In the genomic region with DNA sequence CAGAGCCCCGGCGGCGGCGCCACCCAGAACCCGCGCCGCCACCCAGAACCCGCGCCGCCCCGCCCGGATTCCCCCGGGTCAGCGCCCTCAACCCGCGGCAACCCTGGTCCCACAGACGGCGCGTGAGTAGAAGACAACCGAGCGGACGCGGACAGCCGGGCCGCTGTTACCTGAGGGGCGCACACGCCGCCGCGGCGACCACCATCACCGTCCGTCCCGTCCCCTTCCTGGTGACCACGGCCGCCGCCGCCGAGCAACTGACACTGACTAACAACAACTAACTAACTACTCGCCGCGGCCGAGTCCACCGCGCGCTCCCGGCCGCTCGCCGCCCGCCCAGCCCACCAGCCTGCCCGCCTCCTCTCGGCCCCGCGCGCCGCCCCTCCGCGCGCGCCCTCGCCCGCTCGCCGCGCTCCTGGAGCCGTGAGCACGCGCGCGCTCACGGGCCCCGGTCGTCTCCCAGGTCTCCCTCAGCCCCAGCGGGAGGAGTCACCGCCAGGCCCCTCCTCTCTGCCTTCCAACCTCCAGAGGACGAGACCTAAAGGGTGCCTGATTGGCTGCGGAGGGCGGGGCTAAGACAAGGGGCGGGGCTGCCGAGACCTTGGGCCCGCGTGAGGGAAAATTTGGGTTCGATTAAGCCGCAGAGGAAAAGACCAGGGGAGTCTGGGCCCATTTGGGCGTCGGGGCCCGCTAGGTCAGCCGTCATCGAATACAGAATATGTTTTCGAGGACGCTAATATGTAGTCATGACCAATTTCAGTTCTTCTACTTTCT, we compare ENCODE assay signal across 8 cellular contexts. TPM values are rescaled to one million over a fixed set of nuclear protein-coding genes. Genes with fewer than 3 reads are reported as not detected.
DNase-seq lines count a peak whose midpoint lies in the region; ATAC-seq and TF ChIP-seq lines count a peak whose summit lies in the region.

A gene with protein sequence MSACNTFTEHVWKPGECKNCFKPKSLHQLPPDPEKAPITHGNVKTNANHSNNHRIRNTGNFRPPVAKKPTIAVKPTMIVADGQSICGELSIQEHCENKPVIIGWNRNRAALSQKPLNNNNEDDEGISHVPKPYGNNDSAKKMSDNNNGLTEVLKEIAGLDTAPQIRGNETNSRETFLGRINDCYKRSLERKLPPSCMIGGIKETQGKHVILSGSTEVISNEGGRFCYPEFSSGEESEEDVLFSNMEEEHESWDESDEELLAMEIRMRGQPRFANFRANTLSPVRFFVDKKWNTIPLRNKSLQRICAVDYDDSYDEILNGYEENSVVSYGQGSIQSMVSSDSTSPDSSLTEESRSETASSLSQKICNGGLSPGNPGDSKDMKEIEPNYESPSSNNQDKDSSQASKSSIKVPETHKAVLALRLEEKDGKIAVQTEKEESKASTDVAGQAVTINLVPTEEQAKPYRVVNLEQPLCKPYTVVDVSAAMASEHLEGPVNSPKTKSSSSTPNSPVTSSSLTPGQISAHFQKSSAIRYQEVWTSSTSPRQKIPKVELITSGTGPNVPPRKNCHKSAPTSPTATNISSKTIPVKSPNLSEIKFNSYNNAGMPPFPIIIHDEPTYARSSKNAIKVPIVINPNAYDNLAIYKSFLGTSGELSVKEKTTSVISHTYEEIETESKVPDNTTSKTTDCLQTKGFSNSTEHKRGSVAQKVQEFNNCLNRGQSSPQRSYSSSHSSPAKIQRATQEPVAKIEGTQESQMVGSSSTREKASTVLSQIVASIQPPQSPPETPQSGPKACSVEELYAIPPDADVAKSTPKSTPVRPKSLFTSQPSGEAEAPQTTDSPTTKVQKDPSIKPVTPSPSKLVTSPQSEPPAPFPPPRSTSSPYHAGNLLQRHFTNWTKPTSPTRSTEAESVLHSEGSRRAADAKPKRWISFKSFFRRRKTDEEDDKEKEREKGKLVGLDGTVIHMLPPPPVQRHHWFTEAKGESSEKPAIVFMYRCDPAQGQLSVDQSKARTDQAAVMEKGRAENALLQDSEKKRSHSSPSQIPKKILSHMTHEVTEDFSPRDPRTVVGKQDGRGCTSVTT (N-terminal part only) (minus strand): TSS at position 269 of the 774 bp plus-strand sequence. CDS start 238,178 bp downstream, outside the sequence.

- H3K27ac Mint-ChIP-seq in activated naive CD4-positive, alpha-beta T cell treated with anti-CD3 and anti-CD28 coated beads, Interleukin-2, amount 50 U/mL, for 72 hours = peak within 1 kb of the TSS; percentile 99 to 100

- TF ChIP-seq CTCF in GM10266 (IDR thresholded peaks at IDR 0.05; ENCODE audit: control insufficient read depth, insufficient read depth, low read depth, missing control alignments) (no peak), omental fat pad (IDR thresholded peaks at IDR 0.05) (no peak)

- peak within 1 kb of the TSS; percentile 85 for H3K27ac ChIP-seq in temporal lobe (ENCODE audit: low read depth, low read length)

- ATAC-seq in HG02623 (IDR thresholded peaks at IDR 0.05; ENCODE audit: unreplicated experiment) (peak; percentile 95), omental fat pad (ENCODE audit: low FRiP score) (peak; percentile 98)
- peak; percentile 98 for ATAC-seq in activated naive CD4-positive, alpha-beta T cell treated with anti-CD3 and anti-CD28 coated beads, Interleukin-2, amount 50 U/mL, for 72 hours

- peaks cover 6 to 15% of the 10 kb centered on the region in 2 donors for H3K36me3 Mint-ChIP-seq in activated naive CD4-positive, alpha-beta T cell treated with anti-CD3 and anti-CD28 coated beads, Interleukin-2, amount 50 U/mL, for 72 hours

- no peaks in the 10 kb centered on the region for H3K9me3 Mint-ChIP-seq in activated naive CD4-positive, alpha-beta T cell treated with anti-CD3 and anti-CD28 coated beads, Interleukin-2, amount 50 U/mL, for 72 hours

- peak; percentile 97 for DNase-seq in GM10266 (ENCODE audit: extremely low spot score)
- peak; percentile 85 for DNase-seq in NCI-H1105 (lab: John Stamatoyannopoulos, UW)
- DNase-seq in SKM-1 (lab: John Stamatoyannopoulos, UW; ENCODE audit: unreplicated experiment) = peak; percentile 94
- peak; percentile 96 to 98 for DNase-seq in activated naive CD4-positive, alpha-beta T cell treated with anti-CD3 and anti-CD28 coated beads, Interleukin-2, amount 50 U/mL, for 72 hours (ENCODE audit: low spot score in 2 of 2)
- peak; percentile 74 for DNase-seq in glomerular endothelial cell (ENCODE audit: extremely low read depth, low read depth, low spot score)
- peak; percentile 98 for DNase-seq in omental fat pad (ENCODE audit: low spot score)

RNA-seq across cellular contexts. Expression of the gene that starts here (rescaled TPM):
- 10 to 100 TPM; 26.2 to 27.0 TPM for total RNA-seq in activated naive CD4-positive, alpha-beta T cell treated with anti-CD3 and anti-CD28 coated beads, Interleukin-2, amount 50 U/mL, for 72 hours
- total RNA-seq in glomerular endothelial cell (82.3 and 103 TPM in 2 replicates), omental fat pad (10 to 100 TPM; 37.8 to 75.3 (median 55.0) TPM), temporal lobe (14.0 TPM)

Comparison
In these comparisons a context has a peak if more than half of its experiments do, and no peak if none do; other contexts are left out.
1. Peak in every context shown above with its lines: DNase-seq, ATAC-seq and H3K27ac ChIP-seq.